Comparison of ENCODE assay signal across 1 cellular context in the genomic region with DNA sequence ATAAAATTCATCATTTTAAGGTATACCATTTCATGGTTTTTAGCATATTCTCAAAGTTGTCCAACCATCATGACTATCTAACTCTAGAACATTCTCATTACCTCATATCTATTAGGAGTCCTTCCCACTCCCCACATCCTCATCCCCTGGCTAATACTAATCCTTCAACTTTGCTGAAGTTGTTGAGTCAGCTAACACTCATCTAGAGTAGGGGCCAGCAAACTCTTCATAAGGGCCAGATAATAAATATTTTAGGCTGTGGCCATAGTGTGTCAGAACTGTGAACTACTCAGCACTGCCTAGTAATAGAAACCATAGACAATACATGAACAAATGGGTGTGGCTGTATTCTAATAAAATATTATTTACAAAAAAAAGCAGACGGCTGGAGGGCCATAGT.
TF ChIP-seq lines count a peak whose summit lies in the region.

No MANE protein-coding gene starts in this region.

TF ChIP-seq in WTC11, 78 proteins besides CTCF, POLR2A, EP300 and RAD21 (continued from another document):
- TF ChIP-seq, protein P1, sequence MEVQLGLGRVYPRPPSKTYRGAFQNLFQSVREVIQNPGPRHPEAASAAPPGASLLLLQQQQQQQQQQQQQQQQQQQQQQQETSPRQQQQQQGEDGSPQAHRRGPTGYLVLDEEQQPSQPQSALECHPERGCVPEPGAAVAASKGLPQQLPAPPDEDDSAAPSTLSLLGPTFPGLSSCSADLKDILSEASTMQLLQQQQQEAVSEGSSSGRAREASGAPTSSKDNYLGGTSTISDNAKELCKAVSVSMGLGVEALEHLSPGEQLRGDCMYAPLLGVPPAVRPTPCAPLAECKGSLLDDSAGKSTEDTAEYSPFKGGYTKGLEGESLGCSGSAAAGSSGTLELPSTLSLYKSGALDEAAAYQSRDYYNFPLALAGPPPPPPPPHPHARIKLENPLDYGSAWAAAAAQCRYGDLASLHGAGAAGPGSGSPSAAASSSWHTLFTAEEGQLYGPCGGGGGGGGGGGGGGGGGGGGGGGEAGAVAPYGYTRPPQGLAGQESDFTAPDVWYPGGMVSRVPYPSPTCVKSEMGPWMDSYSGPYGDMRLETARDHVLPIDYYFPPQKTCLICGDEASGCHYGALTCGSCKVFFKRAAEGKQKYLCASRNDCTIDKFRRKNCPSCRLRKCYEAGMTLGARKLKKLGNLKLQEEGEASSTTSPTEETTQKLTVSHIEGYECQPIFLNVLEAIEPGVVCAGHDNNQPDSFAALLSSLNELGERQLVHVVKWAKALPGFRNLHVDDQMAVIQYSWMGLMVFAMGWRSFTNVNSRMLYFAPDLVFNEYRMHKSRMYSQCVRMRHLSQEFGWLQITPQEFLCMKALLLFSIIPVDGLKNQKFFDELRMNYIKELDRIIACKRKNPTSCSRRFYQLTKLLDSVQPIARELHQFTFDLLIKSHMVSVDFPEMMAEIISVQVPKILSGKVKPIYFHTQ (CRISPR knock-in tag; IDR thresholded peaks at IDR 0.05), result no peak
- TF ChIP-seq NR3C1 (CRISPR knock-in tag; conservative IDR thresholded peaks at IDR 0.05; ENCODE audit: low read depth), result no peak
- TF ChIP-seq ZNF138 (CRISPR knock-in tag; conservative IDR thresholded peaks at IDR 0.05), result no peak
- TF ChIP-seq FOXJ3 (CRISPR knock-in tag; IDR thresholded peaks at IDR 0.05; ENCODE audit: borderline replicate concordance), result no peak
- TF ChIP-seq, protein P2, sequence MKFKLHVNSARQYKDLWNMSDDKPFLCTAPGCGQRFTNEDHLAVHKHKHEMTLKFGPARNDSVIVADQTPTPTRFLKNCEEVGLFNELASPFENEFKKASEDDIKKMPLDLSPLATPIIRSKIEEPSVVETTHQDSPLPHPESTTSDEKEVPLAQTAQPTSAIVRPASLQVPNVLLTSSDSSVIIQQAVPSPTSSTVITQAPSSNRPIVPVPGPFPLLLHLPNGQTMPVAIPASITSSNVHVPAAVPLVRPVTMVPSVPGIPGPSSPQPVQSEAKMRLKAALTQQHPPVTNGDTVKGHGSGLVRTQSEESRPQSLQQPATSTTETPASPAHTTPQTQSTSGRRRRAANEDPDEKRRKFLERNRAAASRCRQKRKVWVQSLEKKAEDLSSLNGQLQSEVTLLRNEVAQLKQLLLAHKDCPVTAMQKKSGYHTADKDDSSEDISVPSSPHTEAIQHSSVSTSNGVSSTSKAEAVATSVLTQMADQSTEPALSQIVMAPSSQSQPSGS (CRISPR knock-in tag; IDR thresholded peaks at IDR 0.05; ENCODE audit: borderline replicate concordance, low read depth), result no peak
- TF ChIP-seq, protein P3, sequence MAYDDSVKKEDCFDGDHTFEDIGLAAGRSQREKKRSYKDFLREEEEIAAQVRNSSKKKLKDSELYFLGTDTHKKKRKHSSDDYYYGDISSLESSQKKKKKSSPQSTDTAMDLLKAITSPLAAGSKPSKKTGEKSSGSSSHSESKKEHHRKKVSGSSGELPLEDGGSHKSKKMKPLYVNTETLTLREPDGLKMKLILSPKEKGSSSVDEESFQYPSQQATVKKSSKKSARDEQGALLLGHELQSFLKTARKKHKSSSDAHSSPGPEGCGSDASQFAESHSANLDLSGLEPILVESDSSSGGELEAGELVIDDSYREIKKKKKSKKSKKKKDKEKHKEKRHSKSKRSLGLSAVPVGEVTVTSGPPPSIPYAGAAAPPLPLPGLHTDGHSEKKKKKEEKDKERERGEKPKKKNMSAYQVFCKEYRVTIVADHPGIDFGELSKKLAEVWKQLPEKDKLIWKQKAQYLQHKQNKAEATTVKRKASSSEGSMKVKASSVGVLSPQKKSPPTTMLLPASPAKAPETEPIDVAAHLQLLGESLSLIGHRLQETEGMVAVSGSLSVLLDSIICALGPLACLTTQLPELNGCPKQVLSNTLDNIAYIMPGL (CRISPR knock-in tag; IDR thresholded peaks at IDR 0.05), result no peak
- TF ChIP-seq FOXP1 (CRISPR knock-in tag; IDR thresholded peaks at IDR 0.05; ENCODE audit: borderline replicate concordance), result no peak
- TF ChIP-seq, protein P4, sequence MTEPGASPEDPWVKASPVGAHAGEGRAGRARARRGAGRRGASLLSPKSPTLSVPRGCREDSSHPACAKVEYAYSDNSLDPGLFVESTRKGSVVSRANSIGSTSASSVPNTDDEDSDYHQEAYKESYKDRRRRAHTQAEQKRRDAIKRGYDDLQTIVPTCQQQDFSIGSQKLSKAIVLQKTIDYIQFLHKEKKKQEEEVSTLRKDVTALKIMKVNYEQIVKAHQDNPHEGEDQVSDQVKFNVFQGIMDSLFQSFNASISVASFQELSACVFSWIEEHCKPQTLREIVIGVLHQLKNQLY (CRISPR knock-in tag; IDR thresholded peaks at IDR 0.05), result no peak
- no peak for TF ChIP-seq GABPB1 (CRISPR knock-in tag; IDR thresholded peaks at IDR 0.05)
- TF ChIP-seq, protein P5, sequence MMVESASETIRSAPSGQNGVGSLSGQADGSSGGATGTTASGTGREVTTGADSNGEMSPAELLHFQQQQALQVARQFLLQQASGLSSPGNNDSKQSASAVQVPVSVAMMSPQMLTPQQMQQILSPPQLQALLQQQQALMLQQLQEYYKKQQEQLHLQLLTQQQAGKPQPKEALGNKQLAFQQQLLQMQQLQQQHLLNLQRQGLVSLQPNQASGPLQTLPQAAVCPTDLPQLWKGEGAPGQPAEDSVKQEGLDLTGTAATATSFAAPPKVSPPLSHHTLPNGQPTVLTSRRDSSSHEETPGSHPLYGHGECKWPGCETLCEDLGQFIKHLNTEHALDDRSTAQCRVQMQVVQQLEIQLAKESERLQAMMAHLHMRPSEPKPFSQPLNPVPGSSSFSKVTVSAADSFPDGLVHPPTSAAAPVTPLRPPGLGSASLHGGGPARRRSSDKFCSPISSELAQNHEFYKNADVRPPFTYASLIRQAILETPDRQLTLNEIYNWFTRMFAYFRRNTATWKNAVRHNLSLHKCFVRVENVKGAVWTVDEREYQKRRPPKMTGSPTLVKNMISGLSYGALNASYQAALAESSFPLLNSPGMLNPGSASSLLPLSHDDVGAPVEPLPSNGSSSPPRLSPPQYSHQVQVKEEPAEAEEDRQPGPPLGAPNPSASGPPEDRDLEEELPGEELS (CRISPR knock-in tag; IDR thresholded peaks at IDR 0.05), result no peak
- TF ChIP-seq, protein P6, sequence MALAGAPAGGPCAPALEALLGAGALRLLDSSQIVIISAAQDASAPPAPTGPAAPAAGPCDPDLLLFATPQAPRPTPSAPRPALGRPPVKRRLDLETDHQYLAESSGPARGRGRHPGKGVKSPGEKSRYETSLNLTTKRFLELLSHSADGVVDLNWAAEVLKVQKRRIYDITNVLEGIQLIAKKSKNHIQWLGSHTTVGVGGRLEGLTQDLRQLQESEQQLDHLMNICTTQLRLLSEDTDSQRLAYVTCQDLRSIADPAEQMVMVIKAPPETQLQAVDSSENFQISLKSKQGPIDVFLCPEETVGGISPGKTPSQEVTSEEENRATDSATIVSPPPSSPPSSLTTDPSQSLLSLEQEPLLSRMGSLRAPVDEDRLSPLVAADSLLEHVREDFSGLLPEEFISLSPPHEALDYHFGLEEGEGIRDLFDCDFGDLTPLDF (CRISPR knock-in tag; IDR thresholded peaks at IDR 0.05), result no peak
- no peak for TF ChIP-seq CBFB (CRISPR knock-in tag; IDR thresholded peaks at IDR 0.05; ENCODE audit: low read depth)
